20 cellular contexts compared by ENCODE assay signal in genomic region chr12:122986258-122986871, GRCh38. TPM values are rescaled to one million over a fixed set of nuclear protein-coding genes. Genes with fewer than 3 reads are reported as not detected.
DNase-seq lines count a peak whose midpoint lies in the region; ATAC-seq and TF ChIP-seq lines count a peak whose summit lies in the region.
"Had no signal": no experiment of that assay in that cellular context is flagged by ENCODE, and none has a peak within 500 bp of the region (broad histone marks: within the 10 kb centered on the region; RNA-seq: fewer than 3 reads in every experiment).

No MANE protein-coding gene starts in this region.

- no peaks in the 10 kb centered on the region for H3K9me3 Mint-ChIP-seq in chondrocyte (ENCODE audit: low read depth)
- H3K9me3 Mint-ChIP-seq in activated CD4-positive, alpha-beta T cell treated with anti-CD3 and anti-CD28 coated beads for 36 hours (ENCODE audit: low read depth): no peaks in the 10 kb centered on the region
- H3K9me3 Mint-ChIP-seq: CD4-positive, CD25-positive, alpha-beta regulatory T cell had no signal

- ATAC-seq in right cardiac atrium (no peak), Right ventricle myocardium superior (ENCODE audit: poor library complexity) (no peak), GM21367 (IDR thresholded peaks at IDR 0.05; ENCODE audit: unreplicated experiment) (no peak)
- no peak for ATAC-seq in activated CD4-positive, alpha-beta T cell treated with anti-CD3 and anti-CD28 coated beads for 36 hours
- ATAC-seq: GM12878, HCT116 had no signal

- H3K27me3 Mint-ChIP-seq in chondrocyte (ENCODE audit: low read depth): no peaks in the 10 kb centered on the region
- no peaks in the 10 kb centered on the region for H3K27me3 Mint-ChIP-seq in activated CD4-positive, alpha-beta T cell treated with anti-CD3 and anti-CD28 coated beads for 36 hours
- H3K27me3 Mint-ChIP-seq: CD4-positive, CD25-positive, alpha-beta regulatory T cell; CD8-positive, alpha-beta memory T cell had no signal

- 94% methylated on average over 40 of the region's 40 CpGs for WGBS in right cardiac atrium
- WGBS in neuronal stem cell (ENCODE audit: extremely low coverage in 2 of 2, insufficient read length in 2 of 2, insufficient replicate concordance in 1 of 2), 2 donors: no CpG with 5 or more reads among the region's 40 CpGs

- H3K27ac ChIP-seq in right cardiac atrium (ENCODE audit: low read length) (no peak overlapping the region), neuronal stem cell (replicated peaks; ENCODE audit: low read length) (no peak overlapping the region)
- H3K27ac ChIP-seq: GM23248 had no signal

- no peak overlapping the region for H2AK5ac ChIP-seq in neuronal stem cell (ENCODE audit: low read depth, low read length)

- peaks cover 7% of the 10 kb centered on the region for H3K79me1 ChIP-seq in neuronal stem cell (ENCODE audit: low read depth, low read length)

- H4K8ac ChIP-seq in neuronal stem cell (ENCODE audit: low read depth, low read length): peak overlapping the region; percentile 96

- H3K36me3 ChIP-seq in neuronal stem cell (replicated peaks in 1 of 2; ENCODE audit: control insufficient read depth in 2 of 2, insufficient read depth in 2 of 2, low read length in 2 of 2): peaks cover 12 to 38% of the 10 kb centered on the region in 2 donors

- no peak overlapping the region for H4K91ac ChIP-seq in neuronal stem cell (ENCODE audit: low read depth, low read length, poor library complexity)

- no peak overlapping the region for H2BK15ac ChIP-seq in neuronal stem cell (ENCODE audit: low read length)

- no peak overlapping the region for H3K18ac ChIP-seq in neuronal stem cell (ENCODE audit: low read length)

- CTCF ChIA-PET in activated CD4-positive, alpha-beta T cell treated with anti-CD3 and anti-CD28 coated beads for 36 hours (lab: Charles Lee): interaction anchor here (0.7 kb wide), 1 partner anchor 208 kb away, joined by 3 read pairs; no protein-coding TSS in a partner anchor

- H3K36me3 Mint-ChIP-seq in chondrocyte (ENCODE audit: low read depth): no peaks in the 10 kb centered on the region
- peaks cover 15% of the 10 kb centered on the region for H3K36me3 Mint-ChIP-seq in activated CD4-positive, alpha-beta T cell treated with anti-CD3 and anti-CD28 coated beads for 36 hours (ENCODE audit: low read depth)

- no peak overlapping the region for H2BK5ac ChIP-seq in neuronal stem cell (ENCODE audit: low read length)

- H3K4ac ChIP-seq in neuronal stem cell (ENCODE audit: low read length): no peak overlapping the region

- intact Hi-C loops in right cardiac atrium (cut with DNase I) (loop anchor here in 1 of 4 donors (10.0 kb wide), 1 partner anchor 248 kb away; the partner anchor contains the start of genes MPHOSPH9 and MTRFR), Right ventricle myocardium superior (cut with DNase I) (no loop called here)
- intact Hi-C loops in activated CD4-positive, alpha-beta T cell treated with anti-CD3 and anti-CD28 coated beads for 36 hours (cut with DNase I, micrococcal nuclease): no loop called here

- H3K27ac Mint-ChIP-seq in chondrocyte (ENCODE audit: unreplicated experiment): no peak overlapping the region
- H3K27ac Mint-ChIP-seq in activated CD4-positive, alpha-beta T cell treated with anti-CD3 and anti-CD28 coated beads for 36 hours: no peak overlapping the region
- H3K27ac Mint-ChIP-seq: CD4-positive, CD25-positive, alpha-beta regulatory T cell; CD8-positive, alpha-beta memory T cell had no signal

- TF ChIP-seq CTCF in chondrocyte (IDR thresholded peaks at IDR 0.05): no peak

- no peak overlapping the region for H2BK12ac ChIP-seq in neuronal stem cell (ENCODE audit: low read length)

- H3K4me1 Mint-ChIP-seq in chondrocyte (ENCODE audit: low read depth): peaks cover 39% of the 10 kb centered on the region
- peaks cover 30% of the 10 kb centered on the region for H3K4me1 Mint-ChIP-seq in activated CD4-positive, alpha-beta T cell treated with anti-CD3 and anti-CD28 coated beads for 36 hours

- no peak overlapping the region for H2BK120ac ChIP-seq in neuronal stem cell (ENCODE audit: low read depth, low read length)

- DNase-seq in right cardiac atrium (peak in 2 of 3 donors; percentile 61 to 67), Right ventricle myocardium superior (no peak), chondrocyte (ENCODE audit: low spot score) (peak; percentile 90), neuronal stem cell (ENCODE audit: low spot score) (no peak), OCI-M2 (lab: John Stamatoyannopoulos, UW; ENCODE audit: unreplicated experiment) (no peak)
- no peak for DNase-seq in activated CD4-positive, alpha-beta T cell treated with anti-CD3 and anti-CD28 coated beads for 36 hours
- DNase-seq: ACHN; BE2C; C1 segment of cervical spinal cord; CD4-positive, CD25-positive, alpha-beta regulatory T cell; CD8-positive, alpha-beta memory T cell; COR-L47; DMS 273 treated with DMSO at 0.1 percent for 48 hours; DMS53; DND-41; EL; GM23248 had no signal

- H3K9me3 ChIP-seq in right cardiac atrium (ENCODE audit: control insufficient read depth, low read length) (no peaks in the 10 kb centered on the region), neuronal stem cell (replicated peaks in 1 of 2; ENCODE audit: control insufficient read depth in 2 of 2, insufficient read depth in 1 of 2, low read depth in 1 of 2, low read length in 2 of 2) (no peaks in the 10 kb centered on the region)
- H3K9me3 ChIP-seq: BE2C had no signal

- peak overlapping the region; percentile 31 for H3K23ac ChIP-seq in neuronal stem cell (ENCODE audit: low read depth, low read length, poor library complexity)

- H3K9ac ChIP-seq in neuronal stem cell (ENCODE audit: low read depth, low read length, poor library complexity): no peak overlapping the region
- H3K9ac ChIP-seq: GM23248 had no signal

- H3K27me3 ChIP-seq in right cardiac atrium (ENCODE audit: control insufficient read depth, insufficient read depth): no peaks in the 10 kb centered on the region
- no peaks in the 10 kb centered on the region for H3K27me3 ChIP-seq in neuronal stem cell (ENCODE audit: control insufficient read depth in 3 of 3, insufficient read depth in 3 of 3, low read depth in 1 of 3, low read length in 3 of 3)
- H3K27me3 ChIP-seq: BE2C had no signal

- no peak overlapping the region for H3K4me2 ChIP-seq in neuronal stem cell (ENCODE audit: insufficient read depth, low read length, poor library complexity, severe bottlenecking)

- no peak overlapping the region for H2AFZ ChIP-seq in neuronal stem cell (ENCODE audit: low read length)
- H2AFZ ChIP-seq: GM23248 had no signal

- POLR2A ChIA-PET in activated CD4-positive, alpha-beta T cell treated with anti-CD3 and anti-CD28 coated beads for 36 hours (lab: Charles Lee): interaction anchor here (0.5 kb wide), 1 partner anchor 142 kb away, joined by 4 read pairs; no protein-coding TSS in a partner anchor

- no peak overlapping the region for H3K14ac ChIP-seq in neuronal stem cell (ENCODE audit: low read length)

- H3K4me3 Mint-ChIP-seq in chondrocyte (ENCODE audit: unreplicated experiment): no peak overlapping the region
- no peak overlapping the region for H3K4me3 Mint-ChIP-seq in activated CD4-positive, alpha-beta T cell treated with anti-CD3 and anti-CD28 coated beads for 36 hours
- H3K4me3 Mint-ChIP-seq: CD4-positive, CD25-positive, alpha-beta regulatory T cell; CD8-positive, alpha-beta memory T cell had no signal

- H3K4me3 ChIP-seq in right cardiac atrium (ENCODE audit: low read length) (no peak overlapping the region), neuronal stem cell (ENCODE audit: low read length in 2 of 2) (no peak overlapping the region)
- H3K4me3 ChIP-seq: GM12878, GM23248 had no signal

- H3K4me1 ChIP-seq in right cardiac atrium (ENCODE audit: control insufficient read depth, insufficient read depth, low read length): peaks cover 6% of the 10 kb centered on the region
- peaks cover 6 to 38% of the 10 kb centered on the region in 2 donors for H3K4me1 ChIP-seq in neuronal stem cell (ENCODE audit: control insufficient read depth in 2 of 2, insufficient read depth in 1 of 2, low read depth in 1 of 2, low read length in 2 of 2)

RNA-seq across cellular contexts. Expression of gene ARL6IP4, which starts 5.9 kb away (rescaled TPM):
- 100 to 1,000 TPM; 158 to 185 (median 168) TPM for total RNA-seq in right cardiac atrium
- polyA plus RNA-seq in right cardiac atrium: 299 TPM
- 162 TPM for total RNA-seq in Right ventricle myocardium superior
- total RNA-seq in chondrocyte: 145 to 165 TPM (median 146 TPM) in 3 replicates
- 134 TPM for polyA plus RNA-seq in neuronal stem cell (2013, experiment 1 of 2)
- polyA plus RNA-seq in neuronal stem cell (2013, experiment 2 of 2): 128 TPM
- 100 to 1,000 TPM; 141 to 163 TPM for total RNA-seq in activated CD4-positive, alpha-beta T cell treated with anti-CD3 and anti-CD28 coated beads for 36 hours

RNA-seq across cellular contexts. Expression of gene OGFOD2, which starts 11.3 kb away (rescaled TPM):
- 10 to 100 TPM in 3 of 4 donors, 1 to 10 TPM in 1; 9.6 to 17.8 (median 14.7) TPM for total RNA-seq in right cardiac atrium
- 14.6 TPM for polyA plus RNA-seq in right cardiac atrium
- total RNA-seq in Right ventricle myocardium superior: 14.2 TPM
- total RNA-seq in chondrocyte: 12.0 to 13.7 TPM (median 13.5 TPM) in 3 replicates
- 6.9 TPM for polyA plus RNA-seq in neuronal stem cell (2013, experiment 1 of 2)
- 5.5 TPM for polyA plus RNA-seq in neuronal stem cell (2013, experiment 2 of 2)
- total RNA-seq in activated CD4-positive, alpha-beta T cell treated with anti-CD3 and anti-CD28 coated beads for 36 hours: 10 to 100 TPM; 20.2 to 30.8 TPM

RNA-seq across cellular contexts. Expression of gene ABCB9, which starts 20.1 kb away (rescaled TPM):
- total RNA-seq in right cardiac atrium: 1 to 10 TPM; 6.0 to 7.0 (median 6.7) TPM
- 5.2 TPM for polyA plus RNA-seq in right cardiac atrium
- total RNA-seq in Right ventricle myocardium superior: 3.9 TPM
- 12.9 to 21.6 TPM (median 14.2 TPM) in 3 replicates for total RNA-seq in chondrocyte
- polyA plus RNA-seq in neuronal stem cell (2013, experiment 1 of 2): 2.0 TPM
- 1.5 TPM for polyA plus RNA-seq in neuronal stem cell (2013, experiment 2 of 2)
- 1 to 10 TPM; 3.8 to 6.3 TPM for total RNA-seq in activated CD4-positive, alpha-beta T cell treated with anti-CD3 and anti-CD28 coated beads for 36 hours

Comparison
In these comparisons a context has a peak if more than half of its experiments do, and no peak if none do; other contexts are left out.
1. DNase-seq: peak in right cardiac atrium (2 of 3) and chondrocyte (single experiment); none in Right ventricle myocardium superior (single experiment), neuronal stem cell (single experiment), OCI-M2 (single experiment) and activated CD4-positive, alpha-beta T cell treated with anti-CD3 and anti-CD28 coated beads for 36 hours (single experiment).